In genomic region chr14:34060747-34061050, GRCh38 we compare ENCODE assay signal across 8 cellular contexts.
DNase-seq lines count a peak whose midpoint lies in the region; ATAC-seq and TF ChIP-seq lines count a peak whose summit lies in the region.

No MANE protein-coding gene starts in this region.

- H3K4me3 Mint-ChIP-seq in endothelial cell (ENCODE audit: unreplicated experiment) = peak overlapping the region; percentile 88
- H3K4me3 Mint-ChIP-seq in natural killer cell treated with Interleukin-12 subunit alpha and Interleukin-12 subunit beta and Interleukin-15 and Interleukin-18, amount 100 ng/mL, for 72 hours = peak overlapping the region; percentile 79

- no peaks in the 10 kb centered on the region for H3K9me3 Mint-ChIP-seq in endothelial cell (ENCODE audit: unreplicated experiment)
- H3K9me3 Mint-ChIP-seq in natural killer cell treated with Interleukin-12 subunit alpha and Interleukin-12 subunit beta and Interleukin-15 and Interleukin-18, amount 100 ng/mL, for 72 hours = no peaks in the 10 kb centered on the region

- no peaks in the 10 kb centered on the region for H3K9me3 ChIP-seq in BE2C

- H3K27me3 Mint-ChIP-seq in endothelial cell (ENCODE audit: unreplicated experiment) = peaks cover 2% of the 10 kb centered on the region
- peaks cover 10 to 12% of the 10 kb centered on the region in 2 donors for H3K27me3 Mint-ChIP-seq in natural killer cell treated with Interleukin-12 subunit alpha and Interleukin-12 subunit beta and Interleukin-15 and Interleukin-18, amount 100 ng/mL, for 72 hours

- H3K27me3 ChIP-seq in BE2C (no peaks in the 10 kb centered on the region), HL-60 (ENCODE audit: insufficient read depth, poor library complexity, severe bottlenecking) (no peaks in the 10 kb centered on the region)

- H3K36me3 ChIP-seq in BE2C = no peaks in the 10 kb centered on the region

- TF ChIP-seq CTCF in BE2C (IDR thresholded peaks at IDR 0.05; ENCODE audit: low read depth, low read length) (no peak), HL-60 (IDR thresholded peaks at IDR 0.05; ENCODE audit: insufficient read depth, low read length) (no peak), endothelial cell (IDR thresholded peaks at IDR 0.05; ENCODE audit: unreplicated experiment) (no peak)

- H3K4me1 Mint-ChIP-seq in endothelial cell (ENCODE audit: unreplicated experiment) = peaks cover 9% of the 10 kb centered on the region
- H3K4me1 Mint-ChIP-seq in natural killer cell treated with Interleukin-12 subunit alpha and Interleukin-12 subunit beta and Interleukin-15 and Interleukin-18, amount 100 ng/mL, for 72 hours (ENCODE audit: low read depth in 2 of 2) = peaks cover 8 to 11% of the 10 kb centered on the region in 2 donors

- ATAC-seq in natural killer cell treated with Interleukin-12 subunit alpha and Interleukin-12 subunit beta and Interleukin-15 and Interleukin-18, amount 100 ng/mL, for 72 hours = peak in 1 of 2 donors; percentile 2
- ATAC-seq in GM19328 (IDR thresholded peaks at IDR 0.05; ENCODE audit: unreplicated experiment) = no peak
- no peak for ATAC-seq in HG03571 (IDR thresholded peaks at IDR 0.05; ENCODE audit: unreplicated experiment)
- no peak for ATAC-seq in GM21360 (IDR thresholded peaks at IDR 0.05; ENCODE audit: unreplicated experiment)

- H3K4me3 ChIP-seq in BE2C (ENCODE audit: low read depth, low read length) (peak overlapping the region; percentile 72), HL-60 (replicated peaks; ENCODE audit: insufficient read depth, low read length) (peak overlapping the region; percentile 64)

- H3K4me1 ChIP-seq in BE2C = no peaks in the 10 kb centered on the region

- H3K27ac ChIP-seq in HL-60 (replicated peaks) = peak overlapping the region; percentile 58; the same call in 1 of the 2 replicates

- H3K36me3 Mint-ChIP-seq in endothelial cell (ENCODE audit: low read depth, unreplicated experiment) = no peaks in the 10 kb centered on the region
- H3K36me3 Mint-ChIP-seq in natural killer cell treated with Interleukin-12 subunit alpha and Interleukin-12 subunit beta and Interleukin-15 and Interleukin-18, amount 100 ng/mL, for 72 hours = no peaks in the 10 kb centered on the region

- no peak for DNase-seq in BE2C
- no peak for DNase-seq in HL-60 (ENCODE audit: low read depth in 1 of 2, low spot score in 1 of 2)
- no peak for DNase-seq in endothelial cell (ENCODE audit: low spot score)
- DNase-seq in natural killer cell treated with Interleukin-12 subunit alpha and Interleukin-12 subunit beta and Interleukin-15 and Interleukin-18, amount 100 ng/mL, for 72 hours (ENCODE audit: low spot score) = no peak
- no peak for DNase-seq in NCI-H2196 (lab: John Stamatoyannopoulos, UW; ENCODE audit: unreplicated experiment)

- H3K27ac Mint-ChIP-seq in endothelial cell (ENCODE audit: unreplicated experiment) = peak overlapping the region; percentile 9
- H3K27ac Mint-ChIP-seq in natural killer cell treated with Interleukin-12 subunit alpha and Interleukin-12 subunit beta and Interleukin-15 and Interleukin-18, amount 100 ng/mL, for 72 hours = peak overlapping the region; percentile 55 to 76
